8 cellular contexts compared by ENCODE assay signal in the genomic region with DNA sequence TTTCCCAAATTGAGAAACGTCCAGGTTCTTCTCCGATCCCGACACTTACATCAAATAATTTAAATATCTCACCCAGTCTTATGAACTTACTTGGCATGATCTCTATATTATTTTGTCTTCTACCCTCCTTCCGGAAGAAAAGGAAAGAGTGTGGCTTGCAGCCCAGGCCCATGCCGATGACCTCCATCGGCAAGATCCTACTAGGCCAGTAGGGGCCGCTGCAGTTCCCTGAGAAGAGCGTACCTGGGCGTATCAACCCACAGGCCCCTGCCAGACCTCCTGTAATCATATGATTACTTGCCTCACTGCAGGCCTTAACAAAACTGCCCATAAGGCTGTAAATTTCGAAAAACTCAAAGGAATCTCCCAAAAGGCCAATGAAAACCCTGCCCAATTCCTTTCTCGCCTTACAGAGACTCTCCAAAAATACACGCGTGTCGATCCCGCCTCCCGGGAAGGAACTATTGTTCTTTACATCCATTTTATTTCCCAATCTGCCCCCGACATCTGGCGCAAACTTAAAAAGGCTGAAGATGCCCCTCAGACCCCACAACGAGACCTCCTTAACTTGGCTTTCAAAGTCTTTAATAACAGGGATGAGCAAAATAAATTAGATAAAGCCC.
A peak's percentile ranks its signal among the peaks of the same experiment; 100 is the strongest.
DNase-seq lines count a peak whose midpoint lies in the region; ATAC-seq and TF ChIP-seq lines count a peak whose summit lies in the region.

No MANE protein-coding gene starts in this region.

- 39 to 42% (median 40%) methylated on average over 19 of the region's 19 CpGs for WGBS in ovary, 3 donors

- intact Hi-C loops in ovary (cut with DNase I): loop anchor here (2.0 to 5.0 kb wide), 2 partner anchors 77 to 79 kb away; no protein-coding TSS in a partner anchor

- TF ChIP-seq CTCF in ovary (IDR thresholded peaks at IDR 0.05): peak; percentile 64 to 81 (median 79)
- peak; percentile 79 for TF ChIP-seq CTCF in thoracic aorta (IDR thresholded peaks at IDR 0.05)

- H3K36me3 ChIP-seq in ovary (no peaks in the 10 kb centered on the region), thoracic aorta (no peaks in the 10 kb centered on the region)

- H3K27ac ChIP-seq in ovary (no peak overlapping the region), thoracic aorta (peak overlapping the region in 1 of 2 donors; percentile 43)

- TF ChIP-seq EP300 in ovary (IDR thresholded peaks at IDR 0.05): no peak

- H3K4me1 ChIP-seq in ovary (ENCODE audit: insufficient read depth) (no peaks in the 10 kb centered on the region), thoracic aorta (ENCODE audit: control insufficient read depth in 1 of 2, low read depth in 2 of 2) (peaks cover 0 to 7% of the 10 kb centered on the region in 2 donors)

- peak; percentile 84 for ATAC-seq in thoracic aorta (ENCODE audit: insufficient number of reproducible peaks, low FRiP score, low read depth)

- H3K9me3 ChIP-seq in ovary (no peaks in the 10 kb centered on the region), thoracic aorta (no peaks in the 10 kb centered on the region)

- H3K27me3 ChIP-seq in ovary: no peaks in the 10 kb centered on the region
- no peaks in the 10 kb centered on the region for H3K27me3 ChIP-seq in thoracic aorta (replicated peaks; ENCODE audit: insufficient read depth)

- peak; percentile 73 for DNase-seq in activated gamma-delta T cell treated with Interleukin-2 at 50 U/mL for 16 hours
- no peak for DNase-seq in activated gamma-delta T cell (lab: John Stamatoyannopoulos, UW)
- DNase-seq in Kasumi-1 (lab: John Stamatoyannopoulos, UW): peak; percentile 50 to 76
- peak; percentile 66 for DNase-seq in RPMI8226
- peak; percentile 55 for DNase-seq in activated gamma-delta T cell treated with anti-CD3 and anti-CD28 coated beads, Interleukin-2, amount 50 U/mL, for 16 hours (ENCODE audit: low read depth)
- DNase-seq in germinal center (ENCODE audit: low spot score): peak; percentile 87
- peak; percentile 85 to 91 (median 87) for DNase-seq in ovary
- peak; percentile 59 for DNase-seq in thoracic aorta (ENCODE audit: low spot score)

- H3K4me3 ChIP-seq in ovary: no peak overlapping the region
- H3K4me3 ChIP-seq in thoracic aorta: peak overlapping the region; percentile 63

- TF ChIP-seq POLR2A in ovary (IDR thresholded peaks at IDR 0.05): no peak
